22 cellular contexts compared by ENCODE assay signal in genomic region chr5:2011481-2012411, GRCh38.
DNase-seq lines count a peak whose midpoint lies in the region; ATAC-seq and TF ChIP-seq lines count a peak whose summit lies in the region.
"Had no signal": no experiment of that assay in that cellular context is flagged by ENCODE, and none has a peak within 500 bp of the region (broad histone marks: within the 10 kb centered on the region; RNA-seq: fewer than 3 reads in every experiment).

No MANE protein-coding gene starts in this region.

- intact Hi-C loops in heart left ventricle (cut with DNase I) (loop anchor here in 3 of 10 donors (5.0 to 10.0 kb wide), 3 partner anchors 64 to 207 kb away; partner anchors contain the start of genes IRX4 (in 1 of the 3) and NDUFS6 (in 1 of the 3)), vagina (cut with DNase I) (no loop called here)

- ATAC-seq in activated CD8-positive, alpha-beta memory T cell treated with anti-CD3 and anti-CD28 coated beads, Interleukin-2, amount 10 ng/mL, durations not matched to agents 7 days and 5 days = no peak
- peak; percentile 39 to 81 (median 66) for ATAC-seq in heart left ventricle
- no peak for ATAC-seq in activated T-cell treated with anti-CD3 and anti-CD28 coated beads, Interleukin-2, amount 50 U/mL, for 72 hours (replicated peaks in 1 of 2)

- no peak overlapping the region for H3K4me3 ChIP-seq in heart left ventricle
- no peak overlapping the region for H3K4me3 ChIP-seq in vagina
- H3K4me3 ChIP-seq: BLaER1, MG63 had no signal

- H3K4me1 ChIP-seq in heart left ventricle (peaks cover 0 to 37% (median 0%) of the 10 kb centered on the region in 12 donors), vagina (peaks cover 26% of the 10 kb centered on the region)
- H3K4me1 ChIP-seq: Caco-2 had no signal

- CTCF ChIA-PET in activated CD8-positive, alpha-beta memory T cell treated with anti-CD3 and anti-CD28 coated beads, Interleukin-2, amount 10 ng/mL, durations not matched to agents 7 days and 5 days (lab: Charles Lee) = no interaction called here

- no peaks in the 10 kb centered on the region for H3K9me3 ChIP-seq in heart left ventricle
- no peaks in the 10 kb centered on the region for H3K9me3 ChIP-seq in vagina
- H3K9me3 ChIP-seq: BLaER1, Caco-2, MG63 had no signal

- H3K9me3 Mint-ChIP-seq in activated CD8-positive, alpha-beta memory T cell treated with anti-CD3 and anti-CD28 coated beads, Interleukin-2, amount 10 ng/mL, durations not matched to agents 7 days and 5 days (ENCODE audit: low read depth) = no peaks in the 10 kb centered on the region
- H3K9me3 Mint-ChIP-seq in mesothelial cell of epicardium = no peaks in the 10 kb centered on the region
- H3K9me3 Mint-ChIP-seq in activated T-cell treated with anti-CD3 and anti-CD28 coated beads, Interleukin-2, amount 50 U/mL, for 72 hours = no peaks in the 10 kb centered on the region
- H3K9me3 Mint-ChIP-seq: CD4-positive, alpha-beta T cell had no signal

- no peak for TF ChIP-seq CTCF in heart left ventricle (IDR thresholded peaks at IDR 0.05)
- no peak for TF ChIP-seq CTCF in mesothelial cell of epicardium (IDR thresholded peaks at IDR 0.05; ENCODE audit: unreplicated experiment)
- no peak for TF ChIP-seq CTCF in vagina (IDR thresholded peaks at IDR 0.05)

- DNase-seq in activated CD8-positive, alpha-beta memory T cell treated with anti-CD3 and anti-CD28 coated beads, Interleukin-2, amount 10 ng/mL, durations not matched to agents 7 days and 5 days = peak; percentile 16
- DNase-seq in activated CD8-positive, alpha-beta memory T cell treated with anti-CD3 and anti-CD28 coated beads for 24 hours = no peak
- peak in 2 of 5 donors; percentile 39 to 83 for DNase-seq in heart left ventricle
- no peak for DNase-seq in mesothelial cell of epicardium (ENCODE audit: low spot score in 2 of 2, unreplicated experiment in 2 of 2)
- peak; percentile 77 to 79 for DNase-seq in vagina (ENCODE audit: extremely low spot score in 2 of 2)
- no peak for DNase-seq in HT-29 (ENCODE audit: low spot score)
- DNase-seq in activated naive CD4-positive, alpha-beta T cell (lab: John Stamatoyannopoulos, UW) = no peak
- DNase-seq in activated T-cell treated with anti-CD3 and anti-CD28 coated beads, Interleukin-2, amount 50 U/mL, for 72 hours = no peak
- DNase-seq: ACHN; Caco-2; CD4-positive, alpha-beta T cell; DMS 273 treated with DMSO at 0.1 percent for 48 hours; DMS79 treated with DMSO at 0.1 percent for 48 hours; MG63; NCI-H1417; NCI-H187; NCI-H446 treated with DMSO at 0.1 percent for 48 hours; NCI-H526 treated with DMSO at 0.1 percent for 48 hours; OCI-M1; SHP77 had no signal

- peaks cover 0 to 5% (median 0%) of the 10 kb centered on the region in 9 donors for H3K27me3 ChIP-seq in heart left ventricle
- no peaks in the 10 kb centered on the region for H3K27me3 ChIP-seq in vagina
- H3K27me3 ChIP-seq: MG63 had no signal

- peak overlapping the region in 4 of 12 donors; percentile 45 to 67 (median 57) for H3K27ac ChIP-seq in heart left ventricle
- H3K27ac ChIP-seq in vagina = no peak overlapping the region
- H3K27ac ChIP-seq: 22Rv1, BLaER1 had no signal

- no peak for TF ChIP-seq POLR2A in heart left ventricle (IDR thresholded peaks at IDR 0.05)
- TF ChIP-seq POLR2A in vagina (IDR thresholded peaks at IDR 0.05) = no peak

- H3K36me3 ChIP-seq in heart left ventricle = no peaks in the 10 kb centered on the region
- no peaks in the 10 kb centered on the region for H3K36me3 ChIP-seq in vagina
- H3K36me3 ChIP-seq: BLaER1, MG63 had no signal

- no peak overlapping the region for H3K27ac Mint-ChIP-seq in activated CD8-positive, alpha-beta memory T cell treated with anti-CD3 and anti-CD28 coated beads, Interleukin-2, amount 10 ng/mL, durations not matched to agents 7 days and 5 days
- peak overlapping the region; percentile 10 for H3K27ac Mint-ChIP-seq in mesothelial cell of epicardium
- H3K27ac Mint-ChIP-seq in activated T-cell treated with anti-CD3 and anti-CD28 coated beads, Interleukin-2, amount 50 U/mL, for 72 hours = no peak overlapping the region
- H3K27ac Mint-ChIP-seq: CD4-positive, alpha-beta T cell had no signal

- H3K4me1 Mint-ChIP-seq in activated CD8-positive, alpha-beta memory T cell treated with anti-CD3 and anti-CD28 coated beads, Interleukin-2, amount 10 ng/mL, durations not matched to agents 7 days and 5 days = no peaks in the 10 kb centered on the region
- peaks cover 18% of the 10 kb centered on the region for H3K4me1 Mint-ChIP-seq in mesothelial cell of epicardium
- no peaks in the 10 kb centered on the region for H3K4me1 Mint-ChIP-seq in activated T-cell treated with anti-CD3 and anti-CD28 coated beads, Interleukin-2, amount 50 U/mL, for 72 hours (ENCODE audit: low read depth)

- no peak overlapping the region for H3K4me3 Mint-ChIP-seq in activated CD8-positive, alpha-beta memory T cell treated with anti-CD3 and anti-CD28 coated beads, Interleukin-2, amount 10 ng/mL, durations not matched to agents 7 days and 5 days
- no peak overlapping the region for H3K4me3 Mint-ChIP-seq in mesothelial cell of epicardium
- no peak overlapping the region for H3K4me3 Mint-ChIP-seq in activated T-cell treated with anti-CD3 and anti-CD28 coated beads, Interleukin-2, amount 50 U/mL, for 72 hours
- H3K4me3 Mint-ChIP-seq: CD4-positive, alpha-beta T cell had no signal

- no peaks in the 10 kb centered on the region for H3K27me3 Mint-ChIP-seq in activated CD8-positive, alpha-beta memory T cell treated with anti-CD3 and anti-CD28 coated beads, Interleukin-2, amount 10 ng/mL, durations not matched to agents 7 days and 5 days
- H3K27me3 Mint-ChIP-seq in mesothelial cell of epicardium (ENCODE audit: low read depth) = peaks cover 17% of the 10 kb centered on the region
- H3K27me3 Mint-ChIP-seq in activated T-cell treated with anti-CD3 and anti-CD28 coated beads, Interleukin-2, amount 50 U/mL, for 72 hours (ENCODE audit: low read depth) = peaks cover 28% of the 10 kb centered on the region

- 47 to 55% (median 53%) methylated on average over 17 to 18 of the region's 18 CpGs for WGBS in heart left ventricle, 4 donors

- H3K36me3 Mint-ChIP-seq in activated CD8-positive, alpha-beta memory T cell treated with anti-CD3 and anti-CD28 coated beads, Interleukin-2, amount 10 ng/mL, durations not matched to agents 7 days and 5 days = no peaks in the 10 kb centered on the region
- H3K36me3 Mint-ChIP-seq in mesothelial cell of epicardium = no peaks in the 10 kb centered on the region
- H3K36me3 Mint-ChIP-seq in activated T-cell treated with anti-CD3 and anti-CD28 coated beads, Interleukin-2, amount 50 U/mL, for 72 hours (ENCODE audit: insufficient read depth in 2 of 2) = no peaks in the 10 kb centered on the region

Comparison
In these comparisons a context has a peak if more than half of its experiments do, and no peak if none do; other contexts are left out.
1. DNase-seq: peak in activated CD8-positive, alpha-beta memory T cell treated with anti-CD3 and anti-CD28 coated beads, Interleukin-2, amount 10 ng/mL, durations not matched to agents 7 days and 5 days (single experiment) and vagina (2 of 2); none in activated CD8-positive, alpha-beta memory T cell treated with anti-CD3 and anti-CD28 coated beads for 24 hours (single experiment), mesothelial cell of epicardium (0 of 2), HT-29 (single experiment), activated naive CD4-positive, alpha-beta T cell (0 of 4) and activated T-cell treated with anti-CD3 and anti-CD28 coated beads, Interleukin-2, amount 50 U/mL, for 72 hours (0 of 2).
2. ATAC-seq: peak in heart left ventricle (4 of 4); none in activated CD8-positive, alpha-beta memory T cell treated with anti-CD3 and anti-CD28 coated beads, Interleukin-2, amount 10 ng/mL, durations not matched to agents 7 days and 5 days (single experiment) and activated T-cell treated with anti-CD3 and anti-CD28 coated beads, Interleukin-2, amount 50 U/mL, for 72 hours (0 of 2).